ENCODE assay signal across 8 cellular contexts in genomic region chr3:179898024-179898423, GRCh38.
DNase-seq lines count a peak whose midpoint lies in the region; ATAC-seq and TF ChIP-seq lines count a peak whose summit lies in the region.

No MANE protein-coding gene starts in this region.

- H3K4me3 Mint-ChIP-seq in effector memory CD8-positive, alpha-beta T cell: no peak overlapping the region

- peak; percentile 71 for DNase-seq in Caki2 (ENCODE audit: low read depth)
- peak; percentile 64 for DNase-seq in RKO (ENCODE audit: low spot score)
- peak; percentile 7 to 33 for DNase-seq in foreskin keratinocyte
- no peak for DNase-seq in right cardiac atrium
- no peak for DNase-seq in effector memory CD8-positive, alpha-beta T cell
- no peak for DNase-seq in esophagus squamous epithelium (lab: John Stamatoyannopoulos, UW)

- H3K9me3 ChIP-seq in right cardiac atrium (ENCODE audit: control insufficient read depth, low read length) (no peaks in the 10 kb centered on the region), esophagus squamous epithelium (no peaks in the 10 kb centered on the region)

- H3K27me3 ChIP-seq in foreskin keratinocyte (no peaks in the 10 kb centered on the region), right cardiac atrium (ENCODE audit: control insufficient read depth, insufficient read depth) (no peaks in the 10 kb centered on the region), esophagus squamous epithelium (no peaks in the 10 kb centered on the region)

- in situ Hi-C loops in Caki2 (cut with HindIII; ENCODE audit: low pct_unique_long_range_greater_than_20kb, low sequenced_read_pairs): no loop called here

- no peak for TF ChIP-seq POLR2A in esophagus squamous epithelium (IDR thresholded peaks at IDR 0.05)

- no peaks in the 10 kb centered on the region for H3K9me3 Mint-ChIP-seq in effector memory CD8-positive, alpha-beta T cell

- H3K4me3 ChIP-seq in right cardiac atrium (ENCODE audit: low read length) (no peak overlapping the region), esophagus squamous epithelium (no peak overlapping the region)

- H3K4me1 ChIP-seq in foreskin keratinocyte (no peaks in the 10 kb centered on the region), right cardiac atrium (ENCODE audit: control insufficient read depth, insufficient read depth, low read length) (no peaks in the 10 kb centered on the region), esophagus squamous epithelium (no peaks in the 10 kb centered on the region)

- intact Hi-C loops in right cardiac atrium (cut with DNase I): no loop called here
- intact Hi-C loops in esophagus squamous epithelium (cut with DNase I): no loop called here

- H3K27ac Mint-ChIP-seq in effector memory CD8-positive, alpha-beta T cell: no peak overlapping the region

- peaks cover 9 to 16% of the 10 kb centered on the region in 2 donors for H3K27me3 Mint-ChIP-seq in effector memory CD8-positive, alpha-beta T cell

- WGBS in right cardiac atrium: 4% methylated on average over 2 of the region's 2 CpGs
- 4 to 6% methylated on average over 2 of the region's 2 CpGs for WGBS in esophagus squamous epithelium, 2 donors

- no peaks in the 10 kb centered on the region for H3K36me3 Mint-ChIP-seq in effector memory CD8-positive, alpha-beta T cell (ENCODE audit: insufficient read depth)

- no peaks in the 10 kb centered on the region for H3K36me3 ChIP-seq in esophagus squamous epithelium

- H3K4me1 Mint-ChIP-seq in effector memory CD8-positive, alpha-beta T cell (ENCODE audit: low read depth in 2 of 2): no peaks in the 10 kb centered on the region

- TF ChIP-seq CTCF in foreskin keratinocyte (conservative IDR thresholded peaks at IDR 0.05) (no peak), esophagus squamous epithelium (IDR thresholded peaks at IDR 0.05) (no peak)

- ATAC-seq in GM19455 (IDR thresholded peaks at IDR 0.05; ENCODE audit: unreplicated experiment): peak; percentile 89
- ATAC-seq in HG03432 (IDR thresholded peaks at IDR 0.05; ENCODE audit: unreplicated experiment): peak; percentile 90
- ATAC-seq in foreskin keratinocyte: peak; percentile 86
- ATAC-seq in right cardiac atrium: no peak
- no peak for ATAC-seq in effector memory CD8-positive, alpha-beta T cell (replicated peaks)

- no peak overlapping the region for H3K27ac ChIP-seq in foreskin keratinocyte
- H3K27ac ChIP-seq in right cardiac atrium (ENCODE audit: low read length): no peak overlapping the region
- H3K27ac ChIP-seq in esophagus squamous epithelium: no peak overlapping the region

Comparison
In these comparisons a context has a peak if more than half of its experiments do, and no peak if none do; other contexts are left out.
1. DNase-seq: peak in Caki2 (single experiment), RKO (single experiment) and foreskin keratinocyte (2 of 2); none in right cardiac atrium (0 of 3), effector memory CD8-positive, alpha-beta T cell (0 of 3) and esophagus squamous epithelium (single experiment).
2. ATAC-seq: peak in GM19455 (single experiment), HG03432 (single experiment) and foreskin keratinocyte (single experiment); none in right cardiac atrium (0 of 2) and effector memory CD8-positive, alpha-beta T cell (single experiment).